In the genomic region with DNA sequence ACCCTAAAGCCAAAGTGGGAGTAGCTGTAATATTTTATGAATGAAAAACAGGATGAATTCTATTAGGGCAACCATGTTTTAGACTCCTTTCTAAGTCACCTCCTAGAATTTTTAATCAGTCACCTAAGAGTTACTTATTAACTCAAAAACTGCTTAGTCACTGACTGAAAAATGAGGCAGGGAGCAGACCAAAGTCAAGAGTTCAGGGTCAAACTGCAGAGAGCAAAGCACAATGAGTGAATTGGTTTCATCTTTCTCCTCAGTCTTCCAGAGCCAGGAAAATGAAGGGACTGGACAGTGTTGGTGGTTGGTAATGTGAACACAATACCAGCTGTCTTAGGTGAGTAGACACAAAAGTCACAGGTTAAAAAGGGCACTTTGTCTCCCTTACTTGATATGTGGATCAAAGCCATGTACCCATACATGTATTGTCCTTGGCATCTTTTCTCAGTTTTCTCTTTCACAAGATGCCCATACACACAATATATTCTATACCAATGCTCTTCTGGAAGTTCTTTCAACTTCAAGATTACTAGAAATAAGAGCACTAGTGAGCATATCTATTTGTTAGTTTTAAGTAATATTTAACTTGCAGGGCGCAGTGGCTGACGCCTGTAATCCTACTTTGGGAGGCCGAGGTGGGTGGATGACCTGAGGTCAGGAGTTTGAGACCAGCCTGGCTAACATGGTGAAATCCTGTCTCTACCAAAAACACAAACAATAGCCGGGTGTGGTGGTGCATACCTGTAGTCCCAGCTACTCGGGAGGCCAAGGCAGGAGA, we compare ENCODE assay signal across 1 cellular context.
TF ChIP-seq lines count a peak whose summit lies in the region.

No MANE protein-coding gene starts in this region.

TF ChIP-seq in HepG2, 621 proteins besides CTCF, POLR2A, EP300 and RAD21 (continued from another document):
- TF ChIP-seq, protein P1, sequence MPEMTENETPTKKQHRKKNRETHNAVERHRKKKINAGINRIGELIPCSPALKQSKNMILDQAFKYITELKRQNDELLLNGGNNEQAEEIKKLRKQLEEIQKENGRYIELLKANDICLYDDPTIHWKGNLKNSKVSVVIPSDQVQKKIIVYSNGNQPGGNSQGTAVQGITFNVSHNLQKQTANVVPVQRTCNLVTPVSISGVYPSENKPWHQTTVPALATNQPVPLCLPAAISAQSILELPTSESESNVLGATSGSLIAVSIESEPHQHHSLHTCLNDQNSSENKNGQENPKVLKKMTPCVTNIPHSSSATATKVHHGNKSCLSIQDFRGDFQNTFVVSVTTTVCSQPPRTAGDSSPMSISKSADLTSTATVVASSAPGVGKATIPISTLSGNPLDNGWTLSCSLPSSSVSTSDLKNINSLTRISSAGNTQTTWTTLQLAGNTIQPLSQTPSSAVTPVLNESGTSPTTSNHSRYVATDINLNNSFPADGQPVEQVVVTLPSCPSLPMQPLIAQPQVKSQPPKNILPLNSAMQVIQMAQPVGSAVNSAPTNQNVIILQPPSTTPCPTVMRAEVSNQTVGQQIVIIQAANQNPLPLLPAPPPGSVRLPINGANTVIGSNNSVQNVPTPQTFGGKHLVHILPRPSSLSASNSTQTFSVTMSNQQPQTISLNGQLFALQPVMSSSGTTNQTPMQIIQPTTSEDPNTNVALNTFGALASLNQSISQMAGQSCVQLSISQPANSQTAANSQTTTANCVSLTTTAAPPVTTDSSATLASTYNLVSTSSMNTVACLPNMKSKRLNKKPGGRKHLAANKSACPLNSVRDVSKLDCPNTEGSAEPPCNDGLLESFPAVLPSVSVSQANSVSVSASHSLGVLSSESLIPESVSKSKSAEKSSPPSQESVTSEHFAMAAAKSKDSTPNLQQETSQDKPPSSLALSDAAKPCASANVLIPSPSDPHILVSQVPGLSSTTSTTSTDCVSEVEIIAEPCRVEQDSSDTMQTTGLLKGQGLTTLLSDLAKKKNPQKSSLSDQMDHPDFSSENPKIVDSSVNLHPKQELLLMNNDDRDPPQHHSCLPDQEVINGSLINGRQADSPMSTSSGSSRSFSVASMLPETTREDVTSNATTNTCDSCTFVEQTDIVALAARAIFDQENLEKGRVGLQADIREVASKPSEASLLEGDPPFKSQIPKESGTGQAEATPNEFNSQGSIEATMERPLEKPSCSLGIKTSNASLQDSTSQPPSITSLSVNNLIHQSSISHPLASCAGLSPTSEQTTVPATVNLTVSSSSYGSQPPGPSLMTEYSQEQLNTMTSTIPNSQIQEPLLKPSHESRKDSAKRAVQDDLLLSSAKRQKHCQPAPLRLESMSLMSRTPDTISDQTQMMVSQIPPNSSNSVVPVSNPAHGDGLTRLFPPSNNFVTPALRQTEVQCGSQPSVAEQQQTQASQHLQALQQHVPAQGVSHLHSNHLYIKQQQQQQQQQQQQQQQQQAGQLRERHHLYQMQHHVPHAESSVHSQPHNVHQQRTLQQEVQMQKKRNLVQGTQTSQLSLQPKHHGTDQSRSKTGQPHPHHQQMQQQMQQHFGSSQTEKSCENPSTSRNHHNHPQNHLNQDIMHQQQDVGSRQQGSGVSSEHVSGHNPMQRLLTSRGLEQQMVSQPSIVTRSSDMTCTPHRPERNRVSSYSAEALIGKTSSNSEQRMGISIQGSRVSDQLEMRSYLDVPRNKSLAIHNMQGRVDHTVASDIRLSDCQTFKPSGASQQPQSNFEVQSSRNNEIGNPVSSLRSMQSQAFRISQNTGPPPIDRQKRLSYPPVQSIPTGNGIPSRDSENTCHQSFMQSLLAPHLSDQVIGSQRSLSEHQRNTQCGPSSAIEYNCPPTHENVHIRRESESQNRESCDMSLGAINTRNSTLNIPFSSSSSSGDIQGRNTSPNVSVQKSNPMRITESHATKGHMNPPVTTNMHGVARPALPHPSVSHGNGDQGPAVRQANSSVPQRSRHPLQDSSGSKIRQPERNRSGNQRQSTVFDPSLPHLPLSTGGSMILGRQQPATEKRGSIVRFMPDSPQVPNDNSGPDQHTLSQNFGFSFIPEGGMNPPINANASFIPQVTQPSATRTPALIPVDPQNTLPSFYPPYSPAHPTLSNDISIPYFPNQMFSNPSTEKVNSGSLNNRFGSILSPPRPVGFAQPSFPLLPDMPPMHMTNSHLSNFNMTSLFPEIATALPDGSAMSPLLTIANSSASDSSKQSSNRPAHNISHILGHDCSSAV (CRISPR knock-in tag; IDR thresholded peaks at IDR 0.05; ENCODE audit: borderline replicate concordance): no peak
- TF ChIP-seq ZNF30 (CRISPR knock-in tag; IDR thresholded peaks at IDR 0.05) (no peak), NFATC3 (CRISPR knock-in tag; IDR thresholded peaks at IDR 0.05) (no peak)
- TF ChIP-seq, protein P2, sequence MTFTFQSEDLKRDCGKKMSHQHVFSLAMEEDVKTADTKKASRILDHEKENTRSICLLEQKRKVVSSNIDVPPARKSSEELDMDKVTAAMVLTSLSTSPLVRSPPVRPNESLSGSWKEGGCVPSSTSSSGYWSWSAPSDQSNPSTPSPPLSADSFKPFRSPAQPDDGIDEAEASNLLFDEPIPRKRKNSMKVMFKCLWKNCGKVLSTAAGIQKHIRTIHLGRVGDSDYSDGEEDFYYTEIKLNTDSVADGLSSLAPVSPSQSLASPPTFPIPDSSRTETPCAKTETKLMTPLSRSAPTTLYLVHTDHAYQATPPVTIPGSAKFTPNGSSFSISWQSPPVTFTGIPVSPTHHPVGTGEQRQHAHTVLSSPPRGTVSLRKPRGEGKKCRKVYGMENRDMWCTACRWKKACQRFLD (CRISPR knock-in tag; IDR thresholded peaks at IDR 0.05; ENCODE audit: borderline replicate concordance): no peak
